25 cellular contexts compared by ENCODE assay signal in the genomic region with DNA sequence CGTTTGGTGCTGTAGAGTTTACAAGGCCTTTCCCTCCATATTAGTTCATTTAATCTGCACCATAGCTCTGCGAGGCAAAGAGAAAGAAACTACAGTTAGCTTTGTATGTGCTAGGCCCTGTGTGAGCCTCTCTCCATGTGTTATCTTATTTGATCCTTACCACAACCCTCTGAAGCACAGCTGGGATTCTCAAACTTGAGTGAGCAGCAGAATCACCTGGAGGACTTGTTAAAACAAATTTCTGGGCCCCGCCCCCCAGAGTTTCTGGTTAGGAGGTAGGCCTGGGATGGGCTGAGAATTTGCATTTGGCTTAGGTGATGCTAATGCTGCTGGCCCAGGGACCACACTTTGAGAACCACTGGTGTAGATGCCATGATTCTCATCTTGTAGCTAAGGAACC. TPM values are rescaled to one million over a fixed set of nuclear protein-coding genes. Genes with fewer than 3 reads are reported as not detected.
DNase-seq lines count a peak whose midpoint lies in the region; ATAC-seq and TF ChIP-seq lines count a peak whose summit lies in the region.
"Had no signal": no experiment of that assay in that cellular context is flagged by ENCODE, and none has a peak within 500 bp of the region (broad histone marks: within the 10 kb centered on the region; RNA-seq: fewer than 3 reads in every experiment).

No MANE protein-coding gene starts in this region.

- H3K79me2 ChIP-seq in DND-41 (ENCODE audit: insufficient read depth, low read length), result no peaks in the 10 kb centered on the region

- H3K36me3 ChIP-seq in DND-41 (ENCODE audit: insufficient read depth, low read length) (no peaks in the 10 kb centered on the region), endodermal cell (ENCODE audit: control insufficient read depth, insufficient read depth, low read length) (no peaks in the 10 kb centered on the region), aorta (ENCODE audit: control insufficient read depth in 1 of 2, insufficient read depth in 2 of 2, low read length in 1 of 2) (no peaks in the 10 kb centered on the region), MG63 (no peaks in the 10 kb centered on the region)
- H3K36me3 ChIP-seq: brain microvascular endothelial cell, heart right ventricle, left ventricle myocardium inferior, prostate gland, tibial artery had no signal

- H3K36me3 Mint-ChIP-seq in endodermal cell (ENCODE audit: low read depth), result no peaks in the 10 kb centered on the region
- H3K36me3 Mint-ChIP-seq: activated CD4-positive, alpha-beta memory T cell treated with anti-CD3 and anti-CD28 coated beads for 36 hours; immature natural killer cell had no signal

- H3K27ac ChIP-seq in DND-41 (ENCODE audit: low read length), result no peak overlapping the region
- H3K27ac ChIP-seq in endodermal cell (ENCODE audit: low read depth, low read length), result no peak overlapping the region
- no peak overlapping the region for H3K27ac ChIP-seq in aorta (ENCODE audit: low read depth in 1 of 2, low read length in 2 of 2)
- H3K27ac ChIP-seq: brain microvascular endothelial cell, HL-60, left ventricle myocardium inferior, prostate gland, tibial artery had no signal

- no peaks in the 10 kb centered on the region for H3K9me3 Mint-ChIP-seq in endodermal cell
- H3K9me3 Mint-ChIP-seq: activated CD4-positive, alpha-beta memory T cell treated with anti-CD3 and anti-CD28 coated beads for 36 hours; activated naive CD8-positive, alpha-beta T cell treated with anti-CD3 and anti-CD28 coated beads, Interleukin-2, amount 50 U/mL, for 24 hours; immature natural killer cell; neural crest cell had no signal

- no peaks in the 10 kb centered on the region for H4K20me1 ChIP-seq in DND-41 (ENCODE audit: insufficient read depth, low read length)

- TF ChIP-seq CTCF in DND-41 (IDR thresholded peaks at IDR 0.05; ENCODE audit: borderline replicate concordance, extremely low read depth, low read length, poor library complexity, severe bottlenecking) (no peak), endodermal cell (conservative IDR thresholded peaks at IDR 0.05) (no peak)

- 89 to 100% methylated on average over 3 of the region's 3 CpGs for WGBS in endodermal cell (ENCODE audit: insufficient coverage in 1 of 2, insufficient read length in 1 of 2), 2 experiments
- 72 to 74% methylated on average over 3 of the region's 3 CpGs for WGBS in aorta, 2 donors

- peak; percentile 30 for DNase-seq in DND-41
- DNase-seq in NCI-H2171 treated with DMSO at 0.1 percent for 48 hours (lab: John Stamatoyannopoulos, UW), result peak; percentile 93
- DNase-seq in endodermal cell, result peak; percentile 74
- DNase-seq in sciatic nerve (ENCODE audit: low spot score), result peak; percentile 53
- no peak for DNase-seq in aorta
- DNase-seq in stimulated activated CD8-positive, alpha-beta memory T cell treated with anti-CD3 and anti-CD28 coated beads, Interleukin-4, amount 100 ng/mL, for 48 hours, result no peak
- no peak for DNase-seq in MG63
- no peak for DNase-seq in HuH-7.5 (ENCODE audit: low spot score)
- DNase-seq: activated CD4-positive, alpha-beta memory T cell treated with anti-CD3 and anti-CD28 coated beads for 36 hours; activated gamma-delta T cell; activated naive CD8-positive, alpha-beta T cell treated with anti-CD3 and anti-CD28 coated beads, Interleukin-2, amount 50 U/mL, for 24 hours; brain microvascular endothelial cell; cortex of kidney; heart right ventricle; immature natural killer cell; left ventricle myocardium inferior; NCI-H146; NCI-H774; Right ventricle myocardium superior; stimulated activated CD4-positive, alpha-beta T cell treated with anti-CD3 and anti-CD28 coated beads, Interleukin-4, amount 100 ng/mL, for 1 hour; stimulated activated naive CD4-positive, alpha-beta T cell treated with Interleukin-2 at 50 U/mL for 16 hours had no signal

- H3K9ac ChIP-seq in DND-41 (ENCODE audit: low read depth, low read length) (no peak overlapping the region), endodermal cell (ENCODE audit: extremely low read depth, low read length, poor library complexity, severe bottlenecking) (no peak overlapping the region)

- H3K4me2 ChIP-seq in DND-41 (ENCODE audit: insufficient read depth, low read length), result no peak overlapping the region

- no peak overlapping the region for H2AFZ ChIP-seq in DND-41 (ENCODE audit: low read depth, low read length)

- no peak overlapping the region for H3K4me3 Mint-ChIP-seq in endodermal cell
- H3K4me3 Mint-ChIP-seq: activated CD4-positive, alpha-beta memory T cell treated with anti-CD3 and anti-CD28 coated beads for 36 hours; activated naive CD8-positive, alpha-beta T cell treated with anti-CD3 and anti-CD28 coated beads, Interleukin-2, amount 50 U/mL, for 24 hours; immature natural killer cell; neural crest cell had no signal

- H3K27me3 ChIP-seq in DND-41 (ENCODE audit: insufficient read depth, low read length, poor library complexity), result peaks cover 3% of the 10 kb centered on the region
- H3K27me3 ChIP-seq in endodermal cell (ENCODE audit: control insufficient read depth, insufficient read depth, low read length, poor library complexity, severe bottlenecking), result no peaks in the 10 kb centered on the region
- no peaks in the 10 kb centered on the region for H3K27me3 ChIP-seq in aorta (ENCODE audit: control insufficient read depth in 1 of 2, insufficient read depth in 2 of 2, low read length in 1 of 2)
- H3K27me3 ChIP-seq in MG63, result no peaks in the 10 kb centered on the region
- H3K27me3 ChIP-seq: brain microvascular endothelial cell, heart right ventricle, tibial artery had no signal

- H3K4me1 Mint-ChIP-seq in endodermal cell, result peaks cover 11% of the 10 kb centered on the region
- H3K4me1 Mint-ChIP-seq: immature natural killer cell had no signal

- peaks cover 13% of the 10 kb centered on the region for H3K27me3 Mint-ChIP-seq in endodermal cell (ENCODE audit: insufficient read depth)
- H3K27me3 Mint-ChIP-seq: activated CD4-positive, alpha-beta memory T cell treated with anti-CD3 and anti-CD28 coated beads for 36 hours had no signal

- H3K9me3 ChIP-seq in DND-41 (ENCODE audit: insufficient read depth, low read length, severe bottlenecking), result no peaks in the 10 kb centered on the region
- H3K9me3 ChIP-seq in endodermal cell (ENCODE audit: control insufficient read depth, low read length), result no peaks in the 10 kb centered on the region
- no peaks in the 10 kb centered on the region for H3K9me3 ChIP-seq in aorta (ENCODE audit: control insufficient read depth, low read length)
- H3K9me3 ChIP-seq in MG63, result no peaks in the 10 kb centered on the region
- H3K9me3 ChIP-seq: heart right ventricle, left ventricle myocardium inferior, prostate gland, tibial artery had no signal

- H3K4me1 ChIP-seq in DND-41 (ENCODE audit: insufficient read depth, low read length), result no peaks in the 10 kb centered on the region
- H3K4me1 ChIP-seq in endodermal cell (ENCODE audit: control insufficient read depth, insufficient read depth, low read length), result no peaks in the 10 kb centered on the region
- no peaks in the 10 kb centered on the region for H3K4me1 ChIP-seq in aorta (ENCODE audit: control insufficient read depth in 1 of 2, insufficient read depth in 2 of 2, low read length in 2 of 2)
- H3K4me1 ChIP-seq: prostate gland had no signal

- intact Hi-C loops in sciatic nerve (cut with DNase I), result no loop called here
- intact Hi-C loops in aorta (cut with DNase I), result no loop called here

- no peak overlapping the region for H3K4me3 ChIP-seq in DND-41 (ENCODE audit: low read depth in 1 of 2, low read length in 2 of 2)
- H3K4me3 ChIP-seq in endodermal cell (ENCODE audit: low read length), result no peak overlapping the region
- no peak overlapping the region for H3K4me3 ChIP-seq in aorta (ENCODE audit: low read length in 2 of 2)
- no peak overlapping the region for H3K4me3 ChIP-seq in MG63
- H3K4me3 ChIP-seq: heart right ventricle, left ventricle myocardium inferior, prostate gland, tibial artery had no signal

- ATAC-seq in DND-41 (ENCODE audit: insufficient read depth, low read depth) (peak; percentile 67), sciatic nerve (no peak), aorta (ENCODE audit: low FRiP score) (no peak)
- ATAC-seq: activated naive CD8-positive, alpha-beta T cell treated with anti-CD3 and anti-CD28 coated beads, Interleukin-2, amount 50 U/mL, for 24 hours; heart right ventricle had no signal

- H3K27ac Mint-ChIP-seq in endodermal cell, result no peak overlapping the region
- H3K27ac Mint-ChIP-seq: activated CD4-positive, alpha-beta memory T cell treated with anti-CD3 and anti-CD28 coated beads for 36 hours; activated naive CD8-positive, alpha-beta T cell treated with anti-CD3 and anti-CD28 coated beads, Interleukin-2, amount 50 U/mL, for 24 hours; immature natural killer cell had no signal

RNA-seq across cellular contexts. Expression of gene CA12, which starts 12.3 kb away (rescaled TPM):
- total RNA-seq in endodermal cell (1 to 10 TPM; 1.2 to 2.1 TPM), sciatic nerve (4.0 TPM), aorta (10 to 100 TPM; 11.0 to 29.7 TPM)
- 0.57 TPM for polyA plus RNA-seq in endodermal cell (2013, experiment 1 of 2)
- polyA plus RNA-seq in endodermal cell (2013, experiment 2 of 2), result 0.58 TPM
- 1 to 10 TPM; 2.7 to 4.5 TPM for polyA plus RNA-seq in aorta
- total RNA-seq in MG63 (2014; rRNA removed; shearing (Covaris generic); ENCODE audit: low replicate concordance), result 4.7 and 4.8 TPM in 2 replicates
- polyA plus RNA-seq: immature natural killer cell had no signal

Comparison
In these comparisons a context has a peak if more than half of its experiments do, and no peak if none do; other contexts are left out.
1. DNase-seq: peak in DND-41 (single experiment), NCI-H2171 treated with DMSO at 0.1 percent for 48 hours (single experiment), endodermal cell (single experiment) and sciatic nerve (single experiment); none in aorta (0 of 2), stimulated activated CD8-positive, alpha-beta memory T cell treated with anti-CD3 and anti-CD28 coated beads, Interleukin-4, amount 100 ng/mL, for 48 hours (single experiment), MG63 (single experiment) and HuH-7.5 (single experiment).